1 cellular context compared by ENCODE assay signal in the genomic region with DNA sequence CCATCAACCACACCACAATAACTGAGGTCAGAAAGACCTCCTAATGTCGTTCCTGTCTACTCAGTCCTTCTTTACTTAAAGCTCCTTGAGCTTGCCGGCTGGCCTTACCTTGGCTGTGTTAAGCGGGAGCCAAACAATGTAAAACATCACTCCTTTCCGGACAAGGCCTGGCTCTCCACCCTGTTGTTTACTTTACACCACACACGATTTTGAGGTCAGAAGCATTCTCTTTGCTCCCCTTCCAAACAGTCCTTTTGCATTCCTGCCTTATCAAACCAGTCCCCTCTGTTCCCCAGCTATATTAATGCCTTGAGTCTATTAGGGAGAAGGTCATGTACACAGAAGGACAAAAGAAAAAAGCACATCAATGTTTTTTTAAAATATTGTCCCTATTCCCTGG.
TF ChIP-seq lines count a peak whose summit lies in the region.

No MANE protein-coding gene starts in this region.

TF ChIP-seq in H1, 55 proteins besides CTCF, POLR2A, EP300 and RAD21:
- TF ChIP-seq, protein P1, sequence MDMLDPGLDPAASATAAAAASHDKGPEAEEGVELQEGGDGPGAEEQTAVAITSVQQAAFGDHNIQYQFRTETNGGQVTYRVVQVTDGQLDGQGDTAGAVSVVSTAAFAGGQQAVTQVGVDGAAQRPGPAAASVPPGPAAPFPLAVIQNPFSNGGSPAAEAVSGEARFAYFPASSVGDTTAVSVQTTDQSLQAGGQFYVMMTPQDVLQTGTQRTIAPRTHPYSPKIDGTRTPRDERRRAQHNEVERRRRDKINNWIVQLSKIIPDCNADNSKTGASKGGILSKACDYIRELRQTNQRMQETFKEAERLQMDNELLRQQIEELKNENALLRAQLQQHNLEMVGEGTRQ (IDR thresholded peaks at IDR 0.05; ENCODE audit: low read length) = no peak
- TF ChIP-seq POU5F1 (IDR thresholded peaks at IDR 0.05; ENCODE audit: low read depth, low read length) = no peak
- TF ChIP-seq JUND (IDR thresholded peaks at IDR 0.05; ENCODE audit: low read length) = no peak
- TF ChIP-seq NRF1 (IDR thresholded peaks at IDR 0.05; ENCODE audit: low read depth, low read length) = no peak
- TF ChIP-seq CTBP2 (IDR thresholded peaks at IDR 0.05; ENCODE audit: borderline replicate concordance, insufficient read depth, insufficient read length, low read length) = no peak
- TF ChIP-seq SIX5 (IDR thresholded peaks at IDR 0.05; ENCODE audit: low read depth, low read length) = no peak
- TF ChIP-seq, protein P2, sequence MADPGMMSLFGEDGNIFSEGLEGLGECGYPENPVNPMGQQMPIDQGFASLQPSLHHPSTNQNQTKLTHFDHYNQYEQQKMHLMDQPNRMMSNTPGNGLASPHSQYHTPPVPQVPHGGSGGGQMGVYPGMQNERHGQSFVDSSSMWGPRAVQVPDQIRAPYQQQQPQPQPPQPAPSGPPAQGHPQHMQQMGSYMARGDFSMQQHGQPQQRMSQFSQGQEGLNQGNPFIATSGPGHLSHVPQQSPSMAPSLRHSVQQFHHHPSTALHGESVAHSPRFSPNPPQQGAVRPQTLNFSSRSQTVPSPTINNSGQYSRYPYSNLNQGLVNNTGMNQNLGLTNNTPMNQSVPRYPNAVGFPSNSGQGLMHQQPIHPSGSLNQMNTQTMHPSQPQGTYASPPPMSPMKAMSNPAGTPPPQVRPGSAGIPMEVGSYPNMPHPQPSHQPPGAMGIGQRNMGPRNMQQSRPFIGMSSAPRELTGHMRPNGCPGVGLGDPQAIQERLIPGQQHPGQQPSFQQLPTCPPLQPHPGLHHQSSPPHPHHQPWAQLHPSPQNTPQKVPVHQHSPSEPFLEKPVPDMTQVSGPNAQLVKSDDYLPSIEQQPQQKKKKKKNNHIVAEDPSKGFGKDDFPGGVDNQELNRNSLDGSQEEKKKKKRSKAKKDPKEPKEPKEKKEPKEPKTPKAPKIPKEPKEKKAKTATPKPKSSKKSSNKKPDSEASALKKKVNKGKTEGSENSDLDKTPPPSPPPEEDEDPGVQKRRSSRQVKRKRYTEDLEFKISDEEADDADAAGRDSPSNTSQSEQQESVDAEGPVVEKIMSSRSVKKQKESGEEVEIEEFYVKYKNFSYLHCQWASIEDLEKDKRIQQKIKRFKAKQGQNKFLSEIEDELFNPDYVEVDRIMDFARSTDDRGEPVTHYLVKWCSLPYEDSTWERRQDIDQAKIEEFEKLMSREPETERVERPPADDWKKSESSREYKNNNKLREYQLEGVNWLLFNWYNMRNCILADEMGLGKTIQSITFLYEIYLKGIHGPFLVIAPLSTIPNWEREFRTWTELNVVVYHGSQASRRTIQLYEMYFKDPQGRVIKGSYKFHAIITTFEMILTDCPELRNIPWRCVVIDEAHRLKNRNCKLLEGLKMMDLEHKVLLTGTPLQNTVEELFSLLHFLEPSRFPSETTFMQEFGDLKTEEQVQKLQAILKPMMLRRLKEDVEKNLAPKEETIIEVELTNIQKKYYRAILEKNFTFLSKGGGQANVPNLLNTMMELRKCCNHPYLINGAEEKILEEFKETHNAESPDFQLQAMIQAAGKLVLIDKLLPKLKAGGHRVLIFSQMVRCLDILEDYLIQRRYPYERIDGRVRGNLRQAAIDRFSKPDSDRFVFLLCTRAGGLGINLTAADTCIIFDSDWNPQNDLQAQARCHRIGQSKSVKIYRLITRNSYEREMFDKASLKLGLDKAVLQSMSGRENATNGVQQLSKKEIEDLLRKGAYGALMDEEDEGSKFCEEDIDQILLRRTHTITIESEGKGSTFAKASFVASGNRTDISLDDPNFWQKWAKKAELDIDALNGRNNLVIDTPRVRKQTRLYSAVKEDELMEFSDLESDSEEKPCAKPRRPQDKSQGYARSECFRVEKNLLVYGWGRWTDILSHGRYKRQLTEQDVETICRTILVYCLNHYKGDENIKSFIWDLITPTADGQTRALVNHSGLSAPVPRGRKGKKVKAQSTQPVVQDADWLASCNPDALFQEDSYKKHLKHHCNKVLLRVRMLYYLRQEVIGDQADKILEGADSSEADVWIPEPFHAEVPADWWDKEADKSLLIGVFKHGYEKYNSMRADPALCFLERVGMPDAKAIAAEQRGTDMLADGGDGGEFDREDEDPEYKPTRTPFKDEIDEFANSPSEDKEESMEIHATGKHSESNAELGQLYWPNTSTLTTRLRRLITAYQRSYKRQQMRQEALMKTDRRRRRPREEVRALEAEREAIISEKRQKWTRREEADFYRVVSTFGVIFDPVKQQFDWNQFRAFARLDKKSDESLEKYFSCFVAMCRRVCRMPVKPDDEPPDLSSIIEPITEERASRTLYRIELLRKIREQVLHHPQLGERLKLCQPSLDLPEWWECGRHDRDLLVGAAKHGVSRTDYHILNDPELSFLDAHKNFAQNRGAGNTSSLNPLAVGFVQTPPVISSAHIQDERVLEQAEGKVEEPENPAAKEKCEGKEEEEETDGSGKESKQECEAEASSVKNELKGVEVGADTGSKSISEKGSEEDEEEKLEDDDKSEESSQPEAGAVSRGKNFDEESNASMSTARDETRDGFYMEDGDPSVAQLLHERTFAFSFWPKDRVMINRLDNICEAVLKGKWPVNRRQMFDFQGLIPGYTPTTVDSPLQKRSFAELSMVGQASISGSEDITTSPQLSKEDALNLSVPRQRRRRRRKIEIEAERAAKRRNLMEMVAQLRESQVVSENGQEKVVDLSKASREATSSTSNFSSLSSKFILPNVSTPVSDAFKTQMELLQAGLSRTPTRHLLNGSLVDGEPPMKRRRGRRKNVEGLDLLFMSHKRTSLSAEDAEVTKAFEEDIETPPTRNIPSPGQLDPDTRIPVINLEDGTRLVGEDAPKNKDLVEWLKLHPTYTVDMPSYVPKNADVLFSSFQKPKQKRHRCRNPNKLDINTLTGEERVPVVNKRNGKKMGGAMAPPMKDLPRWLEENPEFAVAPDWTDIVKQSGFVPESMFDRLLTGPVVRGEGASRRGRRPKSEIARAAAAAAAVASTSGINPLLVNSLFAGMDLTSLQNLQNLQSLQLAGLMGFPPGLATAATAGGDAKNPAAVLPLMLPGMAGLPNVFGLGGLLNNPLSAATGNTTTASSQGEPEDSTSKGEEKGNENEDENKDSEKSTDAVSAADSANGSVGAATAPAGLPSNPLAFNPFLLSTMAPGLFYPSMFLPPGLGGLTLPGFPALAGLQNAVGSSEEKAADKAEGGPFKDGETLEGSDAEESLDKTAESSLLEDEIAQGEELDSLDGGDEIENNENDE (IDR thresholded peaks at IDR 0.05; ENCODE audit: insufficient replicate concordance, low read length) = no peak
- TF ChIP-seq, protein P3, sequence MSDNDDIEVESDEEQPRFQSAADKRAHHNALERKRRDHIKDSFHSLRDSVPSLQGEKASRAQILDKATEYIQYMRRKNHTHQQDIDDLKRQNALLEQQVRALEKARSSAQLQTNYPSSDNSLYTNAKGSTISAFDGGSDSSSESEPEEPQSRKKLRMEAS (IDR thresholded peaks at IDR 0.05) = no peak
- no peak for TF ChIP-seq TCF12 (IDR thresholded peaks at IDR 0.05; ENCODE audit: low read depth, low read length)
- TF ChIP-seq, protein P4, sequence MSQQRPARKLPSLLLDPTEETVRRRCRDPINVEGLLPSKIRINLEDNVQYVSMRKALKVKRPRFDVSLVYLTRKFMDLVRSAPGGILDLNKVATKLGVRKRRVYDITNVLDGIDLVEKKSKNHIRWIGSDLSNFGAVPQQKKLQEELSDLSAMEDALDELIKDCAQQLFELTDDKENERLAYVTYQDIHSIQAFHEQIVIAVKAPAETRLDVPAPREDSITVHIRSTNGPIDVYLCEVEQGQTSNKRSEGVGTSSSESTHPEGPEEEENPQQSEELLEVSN (IDR thresholded peaks at IDR 0.05) = no peak
- no peak for TF ChIP-seq CHD1 (IDR thresholded peaks at IDR 0.05; ENCODE audit: low read depth, low read length)
- TF ChIP-seq CEBPB (IDR thresholded peaks at IDR 0.05; ENCODE audit: low read depth, low read length) = no peak
- TF ChIP-seq ASH2L (IDR thresholded peaks at IDR 0.05; ENCODE audit: low read length) = no peak
- no peak for TF ChIP-seq SP1 (IDR thresholded peaks at IDR 0.05; ENCODE audit: low read depth, low read length)
- no peak for TF ChIP-seq RNF2 (IDR thresholded peaks at IDR 0.05; ENCODE audit: borderline replicate concordance, low read depth, low read length, missing control alignments, poor library complexity, severe bottlenecking)
- TF ChIP-seq PHF8 (conservative IDR thresholded peaks at IDR 0.05; ENCODE audit: low read depth, low read length) = no peak
